In genomic region chr17:59165933-59166342, GRCh38 we compare ENCODE assay signal across 8 cellular contexts. TPM values are rescaled to one million over a fixed set of nuclear protein-coding genes. Genes with fewer than 3 reads are reported as not detected.
DNase-seq lines count a peak whose midpoint lies in the region; ATAC-seq and TF ChIP-seq lines count a peak whose summit lies in the region.

No MANE protein-coding gene starts in this region.

- H3K4me1 Mint-ChIP-seq in MCF 10A (ENCODE audit: insufficient read depth, unreplicated experiment): peaks cover 11% of the 10 kb centered on the region

- H3K9me3 Mint-ChIP-seq in MCF 10A (ENCODE audit: unreplicated experiment): no peaks in the 10 kb centered on the region

- POLR2A ChIA-PET in MCF 10A (lab: Yijun Ruan, JAX): interaction anchor here (0.7 to 2.1 kb wide), 4 partner anchors 9 to 45 kb away, joined by 3 to 10 read pairs (median 4); partner anchors contain the start of genes PRR11, SKA2 and SMG8

- DNase-seq in activated gamma-delta T cell treated with Interleukin-2 at 50 U/mL for 16 hours (peak; percentile 13), activated gamma-delta T cell (lab: John Stamatoyannopoulos, UW) (no peak), HuH-7.5 (ENCODE audit: low spot score) (peak; percentile 39), SW480 (ENCODE audit: low spot score) (peak; percentile 50), MCF 10A (ENCODE audit: unreplicated experiment) (peak; percentile 60), left colon (peak in 1 of 2 donors; percentile 31), superior temporal gyrus (ENCODE audit: extremely low spot score) (peak; percentile 81)

- no peak overlapping the region for H3K27ac Mint-ChIP-seq in MCF 10A (ENCODE audit: low read depth, unreplicated experiment)

- H3K4me3 Mint-ChIP-seq in MCF 10A (ENCODE audit: unreplicated experiment): no peak overlapping the region

- H3K36me3 Mint-ChIP-seq in MCF 10A (ENCODE audit: insufficient read depth, unreplicated experiment): peaks cover 6% of the 10 kb centered on the region

- ATAC-seq in left colon (peak; percentile 67), GM19324 (IDR thresholded peaks at IDR 0.05; ENCODE audit: low FRiP score, unreplicated experiment) (no peak)

- intact Hi-C loops in MCF 10A (cut with micrococcal nuclease) (no loop called here), left colon (cut with DNase I, micrococcal nuclease) (no loop called here)

- BruUV-seq in MCF 10A (replicated peaks; lab: Mats Ljungman, UMichigan): no TSS peak

- H3K27me3 Mint-ChIP-seq in MCF 10A (ENCODE audit: insufficient read depth, unreplicated experiment): no peaks in the 10 kb centered on the region

- peak; percentile 63 for TF ChIP-seq CTCF in MCF 10A (IDR thresholded peaks at IDR 0.05; ENCODE audit: unreplicated experiment)

- CTCF ChIA-PET in MCF 10A (lab: Yijun Ruan, JAX): interaction anchor here (0.8 kb wide), 2 partner anchors 10 to 393 kb away, joined by 3 read pairs; no protein-coding TSS in a partner anchor

RNA-seq across cellular contexts. Expression of gene PRR11, which starts 10.4 kb away (rescaled TPM):
- total RNA-seq in MCF 10A (2022) (35.7 and 48.5 TPM in 2 replicates), left colon (1 to 10 TPM; 2.9 to 8.4 TPM)

RNA-seq across cellular contexts. Expression of gene SKA2, which starts 11.0 kb away (rescaled TPM):
- total RNA-seq in MCF 10A (2022) (54.6 and 57.5 TPM in 2 replicates), left colon (10 to 100 TPM; 17.4 to 24.4 TPM)

RNA-seq across cellular contexts. Expression of gene SMG8, which starts 43.9 kb away (rescaled TPM):
- total RNA-seq in MCF 10A (2022) (12.0 and 15.1 TPM in 2 replicates), left colon (1 to 10 TPM; 5.6 to 9.5 TPM)

RNA-seq across cellular contexts. Expression of gene GDPD1, which starts 54.4 kb away (rescaled TPM):
- total RNA-seq in MCF 10A (2022) (2.2 and 2.9 TPM in 2 replicates), left colon (1 to 10 TPM; 3.9 TPM)

RNA-seq across cellular contexts. Expression of gene TRIM37, which starts 59.3 kb away (rescaled TPM):
- total RNA-seq in MCF 10A (2022): 38.9 and 39.8 TPM in 2 replicates
- 10 to 100 TPM; 13.6 to 16.4 TPM for total RNA-seq in left colon
